ENCODE assay signal across 1 cellular context in the genomic region with DNA sequence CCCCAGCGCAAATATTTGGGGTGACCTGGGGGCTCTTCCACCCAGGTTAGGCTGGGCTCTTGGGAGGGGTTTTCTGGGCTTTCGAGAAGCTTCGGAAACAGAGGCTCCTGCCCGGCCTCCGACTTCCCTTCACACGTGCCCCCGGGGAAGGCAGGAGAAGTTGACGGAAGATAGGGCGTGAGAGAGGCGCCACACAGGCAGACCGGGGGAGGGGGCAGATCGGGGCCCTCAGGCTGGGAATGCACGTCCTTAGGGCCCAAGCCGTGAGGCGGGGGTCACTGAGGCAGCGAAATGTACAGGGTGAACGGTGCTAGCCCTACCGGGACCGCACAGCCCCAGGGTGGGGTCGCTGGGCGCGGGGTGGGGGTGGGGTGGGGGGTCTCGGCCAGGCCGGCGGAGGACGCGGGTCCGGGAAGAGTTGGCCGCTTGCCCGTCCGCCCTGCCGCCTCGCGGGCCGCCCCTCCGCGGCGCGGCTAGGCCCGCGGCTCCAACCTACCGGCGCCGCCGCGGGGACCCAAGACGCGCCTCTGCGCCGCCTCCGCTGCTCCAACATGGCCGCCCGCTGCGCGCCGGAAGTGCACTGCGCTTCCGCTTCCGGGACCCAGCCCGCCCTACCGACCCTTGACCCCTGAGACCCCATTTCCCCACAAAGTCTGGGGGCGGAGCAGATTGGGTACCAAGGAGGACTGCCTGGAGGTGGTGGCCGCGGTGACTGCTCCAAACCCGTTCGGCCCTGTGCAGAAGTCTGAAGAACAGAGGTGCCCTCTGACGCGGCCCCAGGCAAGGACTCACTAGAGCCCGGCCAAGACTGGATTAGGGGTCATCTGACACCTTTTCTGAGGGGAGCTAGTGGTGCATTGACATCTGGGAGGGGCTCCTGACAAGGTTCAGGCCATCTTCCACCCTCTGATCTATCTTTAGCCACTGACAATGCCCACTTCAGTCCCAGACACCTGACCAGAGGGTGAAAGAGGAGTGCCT.
TF ChIP-seq lines count a peak whose summit lies in the region.

Gene CCDC71, minus strand, starts transcription at position 561 of the 981 bp plus-strand sequence. CDS start 2,123 bp downstream, outside the sequence.

TF ChIP-seq in GM12878, 131 proteins besides CTCF, POLR2A, EP300 and RAD21 (continued from another document and continues in another):
- TF ChIP-seq ZBTB11 (CRISPR knock-in tag; IDR thresholded peaks at IDR 0.05) (no peak), ZNF622 (IDR thresholded peaks at IDR 0.05) (no peak), EED (IDR thresholded peaks at IDR 0.05; ENCODE audit: low read depth) (no peak), ZBED1 (IDR thresholded peaks at IDR 0.05; ENCODE audit: borderline replicate concordance) (no peak), ZNF217 (IDR thresholded peaks at IDR 0.05) (peak; percentile 89), TCF12 (IDR thresholded peaks at IDR 0.05; ENCODE audit: low read depth, low read length) (no peak), BHLHE40 (IDR thresholded peaks at IDR 0.05; ENCODE audit: borderline replicate concordance in 1 of 2, low read depth in 2 of 2, low read length in 1 of 2) (peak in 1 of 2 experiments; percentile 35; a peak in 2 of 4 replicates), POLR2AphosphoS5 (IDR thresholded peaks at IDR 0.05; ENCODE audit: low read length) (peak; percentile 77; the same call in 1 of the 2 replicates), PAX5 (IDR thresholded peaks at IDR 0.05; ENCODE audit: borderline replicate concordance, low read depth, low read length) (0 out of 2 replicates have a peak, but pooled peaks have one; percentile 28), TCF3 (IDR thresholded peaks at IDR 0.05; ENCODE audit: borderline replicate concordance, insufficient read depth, low read depth, low read length) (0 out of 2 replicates have a peak, but pooled peaks have one; percentile 25), MTA2 (IDR thresholded peaks at IDR 0.05; ENCODE audit: low read depth) (peak; percentile 91), GATAD2B (conservative IDR thresholded peaks at IDR 0.05; ENCODE audit: low read depth) (peak; percentile 91), SMC3 (IDR thresholded peaks at IDR 0.05; ENCODE audit: borderline replicate concordance, low read length) (no peak), ETV6 (conservative IDR thresholded peaks at IDR 0.05 in 1 of 2, IDR thresholded peaks at IDR 0.05 in 1 of 2; ENCODE audit: borderline replicate concordance in 1 of 2, low read depth in 1 of 2) (no peak), ATF2 (IDR thresholded peaks at IDR 0.05; ENCODE audit: low read length) (no peak), NFXL1 (IDR thresholded peaks at IDR 0.05; ENCODE audit: borderline replicate concordance) (no peak), CBFB (IDR thresholded peaks at IDR 0.05; ENCODE audit: low read depth) (no peak), SUZ12 (IDR thresholded peaks at IDR 0.05; ENCODE audit: unreplicated experiment) (no peak), RFX5 (IDR thresholded peaks at IDR 0.05; ENCODE audit: low read depth, low read length) (no peak), CUX1 (IDR thresholded peaks at IDR 0.05; ENCODE audit: insufficient replicate concordance, low read depth, low read length) (no peak), TBL1XR1 (IDR thresholded peaks at IDR 0.05; ENCODE audit: low read depth, low read length) (peak; percentile 63; the same call in 1 of the 2 replicates), MTA3 (IDR thresholded peaks at IDR 0.05; ENCODE audit: borderline replicate concordance, low read length) (no peak), WRNIP1 (IDR thresholded peaks at IDR 0.05; ENCODE audit: borderline replicate concordance, low read depth, low read length) (no peak), MYB (IDR thresholded peaks at IDR 0.05; ENCODE audit: borderline replicate concordance, low read depth, low read length) (no peak), CBX5 (IDR thresholded peaks at IDR 0.05; ENCODE audit: low read depth) (peak; percentile 66; the same call in 1 of the 2 replicates), CREM (IDR thresholded peaks at IDR 0.05; ENCODE audit: low read depth) (no peak; the same call in 1 of the 2 replicates), CEBPB (IDR thresholded peaks at IDR 0.05; ENCODE audit: borderline replicate concordance in 1 of 2, low read depth in 2 of 2, low read length in 2 of 2) (no peak), IRF5 (IDR thresholded peaks at IDR 0.05; ENCODE audit: borderline replicate concordance) (no peak)
- TF ChIP-seq, protein P1, sequence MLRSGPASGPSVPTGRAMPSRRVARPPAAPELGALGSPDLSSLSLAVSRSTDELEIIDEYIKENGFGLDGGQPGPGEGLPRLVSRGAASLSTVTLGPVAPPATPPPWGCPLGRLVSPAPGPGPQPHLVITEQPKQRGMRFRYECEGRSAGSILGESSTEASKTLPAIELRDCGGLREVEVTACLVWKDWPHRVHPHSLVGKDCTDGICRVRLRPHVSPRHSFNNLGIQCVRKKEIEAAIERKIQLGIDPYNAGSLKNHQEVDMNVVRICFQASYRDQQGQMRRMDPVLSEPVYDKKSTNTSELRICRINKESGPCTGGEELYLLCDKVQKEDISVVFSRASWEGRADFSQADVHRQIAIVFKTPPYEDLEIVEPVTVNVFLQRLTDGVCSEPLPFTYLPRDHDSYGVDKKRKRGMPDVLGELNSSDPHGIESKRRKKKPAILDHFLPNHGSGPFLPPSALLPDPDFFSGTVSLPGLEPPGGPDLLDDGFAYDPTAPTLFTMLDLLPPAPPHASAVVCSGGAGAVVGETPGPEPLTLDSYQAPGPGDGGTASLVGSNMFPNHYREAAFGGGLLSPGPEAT (IDR thresholded peaks at IDR 0.05; ENCODE audit: low read depth) = no peak
- TF ChIP-seq, protein P2, sequence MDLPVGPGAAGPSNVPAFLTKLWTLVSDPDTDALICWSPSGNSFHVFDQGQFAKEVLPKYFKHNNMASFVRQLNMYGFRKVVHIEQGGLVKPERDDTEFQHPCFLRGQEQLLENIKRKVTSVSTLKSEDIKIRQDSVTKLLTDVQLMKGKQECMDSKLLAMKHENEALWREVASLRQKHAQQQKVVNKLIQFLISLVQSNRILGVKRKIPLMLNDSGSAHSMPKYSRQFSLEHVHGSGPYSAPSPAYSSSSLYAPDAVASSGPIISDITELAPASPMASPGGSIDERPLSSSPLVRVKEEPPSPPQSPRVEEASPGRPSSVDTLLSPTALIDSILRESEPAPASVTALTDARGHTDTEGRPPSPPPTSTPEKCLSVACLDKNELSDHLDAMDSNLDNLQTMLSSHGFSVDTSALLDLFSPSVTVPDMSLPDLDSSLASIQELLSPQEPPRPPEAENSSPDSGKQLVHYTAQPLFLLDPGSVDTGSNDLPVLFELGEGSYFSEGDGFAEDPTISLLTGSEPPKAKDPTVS (IDR thresholded peaks at IDR 0.05; ENCODE audit: low read depth, low read length) = 0 out of 2 replicates have a peak, but pooled peaks have one; percentile 7
- TF ChIP-seq, protein P3, sequence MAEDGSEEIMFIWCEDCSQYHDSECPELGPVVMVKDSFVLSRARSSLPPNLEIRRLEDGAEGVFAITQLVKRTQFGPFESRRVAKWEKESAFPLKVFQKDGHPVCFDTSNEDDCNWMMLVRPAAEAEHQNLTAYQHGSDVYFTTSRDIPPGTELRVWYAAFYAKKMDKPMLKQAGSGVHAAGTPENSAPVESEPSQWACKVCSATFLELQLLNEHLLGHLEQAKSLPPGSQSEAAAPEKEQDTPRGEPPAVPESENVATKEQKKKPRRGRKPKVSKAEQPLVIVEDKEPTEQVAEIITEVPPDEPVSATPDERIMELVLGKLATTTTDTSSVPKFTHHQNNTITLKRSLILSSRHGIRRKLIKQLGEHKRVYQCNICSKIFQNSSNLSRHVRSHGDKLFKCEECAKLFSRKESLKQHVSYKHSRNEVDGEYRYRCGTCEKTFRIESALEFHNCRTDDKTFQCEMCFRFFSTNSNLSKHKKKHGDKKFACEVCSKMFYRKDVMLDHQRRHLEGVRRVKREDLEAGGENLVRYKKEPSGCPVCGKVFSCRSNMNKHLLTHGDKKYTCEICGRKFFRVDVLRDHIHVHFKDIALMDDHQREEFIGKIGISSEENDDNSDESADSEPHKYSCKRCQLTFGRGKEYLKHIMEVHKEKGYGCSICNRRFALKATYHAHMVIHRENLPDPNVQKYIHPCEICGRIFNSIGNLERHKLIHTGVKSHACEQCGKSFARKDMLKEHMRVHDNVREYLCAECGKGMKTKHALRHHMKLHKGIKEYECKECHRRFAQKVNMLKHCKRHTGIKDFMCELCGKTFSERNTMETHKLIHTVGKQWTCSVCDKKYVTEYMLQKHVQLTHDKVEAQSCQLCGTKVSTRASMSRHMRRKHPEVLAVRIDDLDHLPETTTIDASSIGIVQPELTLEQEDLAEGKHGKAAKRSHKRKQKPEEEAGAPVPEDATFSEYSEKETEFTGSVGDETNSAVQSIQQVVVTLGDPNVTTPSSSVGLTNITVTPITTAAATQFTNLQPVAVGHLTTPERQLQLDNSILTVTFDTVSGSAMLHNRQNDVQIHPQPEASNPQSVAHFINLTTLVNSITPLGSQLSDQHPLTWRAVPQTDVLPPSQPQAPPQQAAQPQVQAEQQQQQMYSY (CRISPR knock-in tag; IDR thresholded peaks at IDR 0.05) = no peak
